12 cellular contexts compared by ENCODE assay signal in genomic region chr14:105863296-105864108, GRCh38.
DNase-seq lines count a peak whose midpoint lies in the region; ATAC-seq and TF ChIP-seq lines count a peak whose summit lies in the region.
"Had no signal": no experiment of that assay in that cellular context is flagged by ENCODE, and none has a peak within 500 bp of the region (broad histone marks: within the 10 kb centered on the region; RNA-seq: fewer than 3 reads in every experiment).

No MANE protein-coding gene starts in this region.

- ATAC-seq in GM19023 (IDR thresholded peaks at IDR 0.05; ENCODE audit: unreplicated experiment) (no peak), GM21381 (IDR thresholded peaks at IDR 0.05; ENCODE audit: unreplicated experiment) (no peak)
- ATAC-seq: activated CD4-positive, CD25-positive, alpha-beta regulatory T cell treated with anti-CD3 and anti-CD28 coated beads, Interleukin-2, amount 50 U/mL, for 24 hours; naive thymus-derived CD4-positive, alpha-beta T cell had no signal

- CTCF ChIA-PET in activated naive CD4-positive, alpha-beta T cell treated with anti-CD3 and anti-CD28 coated beads, Interleukin-2, amount 10 ng/mL, durations not matched to agents 7 days and 5 days (lab: Charles Lee): no interaction called here
- CTCF ChIA-PET in activated CD4-positive, alpha-beta memory T cell treated with anti-CD3 and anti-CD28 coated beads for 36 hours (lab: Charles Lee): no interaction called here
- CTCF ChIA-PET in GM10248 (lab: Yijun Ruan, JAX): interaction anchor here (1.5 kb wide), 1 partner anchor 137 kb away, joined by 4 read pairs; no protein-coding TSS in a partner anchor

- peak overlapping the region; percentile 97 for H3K27ac Mint-ChIP-seq in activated naive CD4-positive, alpha-beta T cell treated with anti-CD3 and anti-CD28 coated beads, Interleukin-2, amount 10 ng/mL, durations not matched to agents 7 days and 5 days
- H3K27ac Mint-ChIP-seq in activated CD4-positive, alpha-beta memory T cell treated with anti-CD3 and anti-CD28 coated beads for 36 hours: no peak overlapping the region

- peaks cover 17% of the 10 kb centered on the region for H3K36me3 Mint-ChIP-seq in activated naive CD4-positive, alpha-beta T cell treated with anti-CD3 and anti-CD28 coated beads, Interleukin-2, amount 10 ng/mL, durations not matched to agents 7 days and 5 days
- H3K36me3 Mint-ChIP-seq in activated CD4-positive, alpha-beta memory T cell treated with anti-CD3 and anti-CD28 coated beads for 36 hours: no peaks in the 10 kb centered on the region

- no peaks in the 10 kb centered on the region for H3K9me3 Mint-ChIP-seq in activated naive CD4-positive, alpha-beta T cell treated with anti-CD3 and anti-CD28 coated beads, Interleukin-2, amount 10 ng/mL, durations not matched to agents 7 days and 5 days
- H3K9me3 Mint-ChIP-seq in activated CD4-positive, alpha-beta memory T cell treated with anti-CD3 and anti-CD28 coated beads for 36 hours: no peaks in the 10 kb centered on the region

- POLR2A ChIA-PET in activated CD4-positive, alpha-beta memory T cell treated with anti-CD3 and anti-CD28 coated beads for 36 hours (lab: Charles Lee): no interaction called here
- POLR2A ChIA-PET in GM10248 (lab: Yijun Ruan, JAX): interaction anchor here (1.3 kb wide), 1 partner anchor 57 kb away, joined by 3 read pairs; no protein-coding TSS in a partner anchor

- no peak for TF ChIP-seq CTCF in GM10248 (IDR thresholded peaks at IDR 0.05; ENCODE audit: control extremely low read depth, extremely low read depth, low read depth, missing control alignments)

- intact Hi-C loops in activated CD4-positive, alpha-beta memory T cell treated with anti-CD3 and anti-CD28 coated beads for 36 hours (cut with micrococcal nuclease): loop anchor here (10.0 kb wide), 1 partner anchor 131 kb away; no protein-coding TSS in a partner anchor

- H3K4me3 Mint-ChIP-seq in activated naive CD4-positive, alpha-beta T cell treated with anti-CD3 and anti-CD28 coated beads, Interleukin-2, amount 10 ng/mL, durations not matched to agents 7 days and 5 days: peak overlapping the region; percentile 85
- no peak overlapping the region for H3K4me3 Mint-ChIP-seq in activated CD4-positive, alpha-beta memory T cell treated with anti-CD3 and anti-CD28 coated beads for 36 hours

- peaks cover 41% of the 10 kb centered on the region for H3K27me3 Mint-ChIP-seq in activated naive CD4-positive, alpha-beta T cell treated with anti-CD3 and anti-CD28 coated beads, Interleukin-2, amount 10 ng/mL, durations not matched to agents 7 days and 5 days
- peaks cover 11% of the 10 kb centered on the region for H3K27me3 Mint-ChIP-seq in activated CD4-positive, alpha-beta memory T cell treated with anti-CD3 and anti-CD28 coated beads for 36 hours

- DNase-seq in activated naive CD4-positive, alpha-beta T cell treated with anti-CD3 and anti-CD28 coated beads, Interleukin-2, amount 10 ng/mL, durations not matched to agents 7 days and 5 days: peak; percentile 16
- DNase-seq in activated naive CD4-positive, alpha-beta T cell (lab: John Stamatoyannopoulos, UW): no peak
- DNase-seq in activated CD4-positive, alpha-beta memory T cell treated with anti-CD3 and anti-CD28 coated beads for 36 hours: peak; percentile 8
- DNase-seq in mesenteric fat pad (ENCODE audit: low spot score) (peak; percentile 73), ureter (ENCODE audit: low spot score) (peak; percentile 35), GM10248 (ENCODE audit: extremely low spot score) (no peak)
- DNase-seq: GF-D8, NCI-H2029 had no signal

- H3K4me1 Mint-ChIP-seq in activated naive CD4-positive, alpha-beta T cell treated with anti-CD3 and anti-CD28 coated beads, Interleukin-2, amount 10 ng/mL, durations not matched to agents 7 days and 5 days: peaks cover 73% of the 10 kb centered on the region
- peaks cover 34% of the 10 kb centered on the region for H3K4me1 Mint-ChIP-seq in activated CD4-positive, alpha-beta memory T cell treated with anti-CD3 and anti-CD28 coated beads for 36 hours (ENCODE audit: low read depth)

Comparison
In these comparisons a context has a peak if more than half of its experiments do, and no peak if none do; other contexts are left out.
1. DNase-seq: peak in activated naive CD4-positive, alpha-beta T cell treated with anti-CD3 and anti-CD28 coated beads, Interleukin-2, amount 10 ng/mL, durations not matched to agents 7 days and 5 days (single experiment), activated CD4-positive, alpha-beta memory T cell treated with anti-CD3 and anti-CD28 coated beads for 36 hours (single experiment), mesenteric fat pad (single experiment) and ureter (single experiment); none in activated naive CD4-positive, alpha-beta T cell (0 of 4) and GM10248 (single experiment).